Comparison of ENCODE assay signal across 8 cellular contexts in the genomic region with DNA sequence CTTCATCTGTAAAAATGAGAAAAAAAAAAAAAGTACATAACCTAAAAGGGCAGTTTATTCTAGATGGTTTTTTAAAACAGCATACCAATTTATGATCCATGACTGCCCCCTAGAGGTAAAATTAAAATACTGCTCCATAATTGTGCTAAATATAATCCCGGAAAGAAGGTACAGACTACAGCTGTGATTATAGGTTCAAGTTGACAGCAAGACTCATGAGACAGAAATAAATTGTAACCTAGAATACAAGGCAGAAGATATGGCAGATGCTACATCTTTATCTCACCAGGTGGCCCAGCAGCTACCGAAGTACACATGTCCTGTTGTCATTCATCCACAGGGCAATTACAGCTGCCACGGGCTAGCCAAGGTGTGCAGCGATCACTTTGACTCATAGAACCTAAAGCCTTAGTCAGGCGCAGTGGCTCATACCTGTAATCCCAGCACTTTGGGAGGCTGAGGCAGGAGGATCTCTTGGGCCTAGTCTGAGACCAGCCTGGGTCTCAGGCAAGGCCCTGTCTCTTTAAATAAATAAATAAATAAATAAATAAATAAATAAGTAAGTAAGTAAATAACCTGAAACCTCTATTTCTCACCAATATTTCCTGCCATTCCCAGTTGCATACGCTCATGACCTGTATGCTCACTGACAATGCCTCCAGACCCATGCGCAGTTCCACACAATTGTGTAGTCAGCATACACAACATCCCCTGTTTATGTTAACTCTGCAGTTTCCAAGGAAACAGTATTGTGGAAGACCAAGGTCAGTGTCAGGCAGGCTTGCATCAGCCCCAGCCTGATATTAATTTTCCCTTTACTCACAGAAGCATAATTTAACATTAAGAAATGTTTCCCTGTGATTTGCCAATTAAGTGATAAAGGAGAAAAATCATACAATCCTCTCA. TPM values are rescaled to one million over a fixed set of nuclear protein-coding genes. Genes with fewer than 3 reads are reported as not detected.
DNase-seq lines count a peak whose midpoint lies in the region; ATAC-seq, FAIRE-seq and TF ChIP-seq lines count a peak whose summit lies in the region.

No MANE protein-coding gene starts in this region.

- H3K4me3 ChIP-seq in breast epithelium: no peak overlapping the region

- no peaks in the 10 kb centered on the region for H3K9me3 Mint-ChIP-seq in type B pancreatic cell

- no peaks in the 10 kb centered on the region for H3K9me3 ChIP-seq in breast epithelium

- no peak overlapping the region for H3K27ac Mint-ChIP-seq in type B pancreatic cell

- no peak overlapping the region for H3K27ac ChIP-seq in breast epithelium

- H3K27me3 Mint-ChIP-seq in type B pancreatic cell: peaks cover 78% of the 10 kb centered on the region

- no peak for ATAC-seq in HG02981 (IDR thresholded peaks at IDR 0.05; ENCODE audit: unreplicated experiment)
- no peak for ATAC-seq in GM21529 (IDR thresholded peaks at IDR 0.05; ENCODE audit: unreplicated experiment)

- no peaks in the 10 kb centered on the region for H3K4me1 ChIP-seq in breast epithelium

- H3K4me3 Mint-ChIP-seq in type B pancreatic cell: no peak overlapping the region

- DNase-seq in D721Med (ENCODE audit: insufficient read length, low spot score): no peak
- peak; percentile 38 for DNase-seq in HTR-8/SVneo (ENCODE audit: insufficient read length, low spot score)
- peak; percentile 67 for DNase-seq in NCI-H82 treated with DMSO at 0.1 percent for 48 hours (lab: John Stamatoyannopoulos, UW; ENCODE audit: unreplicated experiment)
- DNase-seq in breast epithelium (ENCODE audit: low spot score in 2 of 2): no peak
- peak; percentile 74 for DNase-seq in kidney tubule cell (ENCODE audit: low spot score)
- no peak for DNase-seq in type B pancreatic cell (ENCODE audit: extremely low spot score, unreplicated experiment)

- no peaks in the 10 kb centered on the region for H3K36me3 Mint-ChIP-seq in type B pancreatic cell

- no peaks in the 10 kb centered on the region for H3K36me3 ChIP-seq in breast epithelium

- TF ChIP-seq POLR2A in breast epithelium (IDR thresholded peaks at IDR 0.05): no peak

- no peak for FAIRE-seq in D721Med (lab: Jason Lieb, UNC)
- FAIRE-seq in HTR-8/SVneo (lab: Jason Lieb, UNC): no peak

- intact Hi-C loops in breast epithelium (cut with DNase I; ENCODE audit: low total_unique reads): no loop called here

- TF ChIP-seq CTCF in D721Med (IDR thresholded peaks at IDR 0.05; ENCODE audit: insufficient read depth, missing control alignments) (peak; percentile 71), breast epithelium (IDR thresholded peaks at IDR 0.05) (peak; percentile 41 to 74 (median 69)), type B pancreatic cell (conservative IDR thresholded peaks at IDR 0.05) (peak; percentile 90)

- H3K27me3 ChIP-seq in breast epithelium: no peaks in the 10 kb centered on the region

- peaks cover 4% of the 10 kb centered on the region for H3K4me1 Mint-ChIP-seq in type B pancreatic cell (ENCODE audit: unreplicated experiment)

RNA-seq across cellular contexts. Expression of gene PPIE, which starts 18.3 kb away (rescaled TPM):
- 10 to 100 TPM; 41.3 to 49.2 (median 45.9) TPM for total RNA-seq in breast epithelium
- 50.0 and 51.7 TPM in 2 replicates for total RNA-seq in type B pancreatic cell (ENCODE audit: low replicate concordance)

RNA-seq across cellular contexts. Expression of gene HPCAL4, which starts 29.1 kb away (rescaled TPM):
- total RNA-seq in breast epithelium (not detected), type B pancreatic cell (ENCODE audit: low replicate concordance) (0.21 and 0.53 TPM in 2 replicates)

RNA-seq across cellular contexts. Expression of gene NT5C1A, which starts 48.4 kb away (rescaled TPM):
- under 1 TPM in 1 of 3 donors, not detected in 2; 0.29 TPM for total RNA-seq in breast epithelium
- 0.43 TPM in 1 of 2 replicates, not detected in the other for total RNA-seq in type B pancreatic cell (ENCODE audit: low replicate concordance)

RNA-seq across cellular contexts. Expression of gene OXCT2, which starts 50.8 kb away (rescaled TPM):
- total RNA-seq in breast epithelium (under 1 TPM in 2 of 3 donors, not detected in 1; 0.32 to 0.66 TPM), type B pancreatic cell (ENCODE audit: low replicate concordance) (0.21 and 0.65 TPM in 2 replicates)

Comparison
In these comparisons a context has a peak if more than half of its experiments do, and no peak if none do; other contexts are left out.
1. DNase-seq: peak in HTR-8/SVneo (single experiment), NCI-H82 treated with DMSO at 0.1 percent for 48 hours (single experiment) and kidney tubule cell (single experiment); none in D721Med (single experiment), breast epithelium (0 of 2) and type B pancreatic cell (single experiment).
2. Peak in every context shown above with its lines, with median percentiles within 50 percentile points of each other: CTCF ChIP-seq.